In the genomic region with DNA sequence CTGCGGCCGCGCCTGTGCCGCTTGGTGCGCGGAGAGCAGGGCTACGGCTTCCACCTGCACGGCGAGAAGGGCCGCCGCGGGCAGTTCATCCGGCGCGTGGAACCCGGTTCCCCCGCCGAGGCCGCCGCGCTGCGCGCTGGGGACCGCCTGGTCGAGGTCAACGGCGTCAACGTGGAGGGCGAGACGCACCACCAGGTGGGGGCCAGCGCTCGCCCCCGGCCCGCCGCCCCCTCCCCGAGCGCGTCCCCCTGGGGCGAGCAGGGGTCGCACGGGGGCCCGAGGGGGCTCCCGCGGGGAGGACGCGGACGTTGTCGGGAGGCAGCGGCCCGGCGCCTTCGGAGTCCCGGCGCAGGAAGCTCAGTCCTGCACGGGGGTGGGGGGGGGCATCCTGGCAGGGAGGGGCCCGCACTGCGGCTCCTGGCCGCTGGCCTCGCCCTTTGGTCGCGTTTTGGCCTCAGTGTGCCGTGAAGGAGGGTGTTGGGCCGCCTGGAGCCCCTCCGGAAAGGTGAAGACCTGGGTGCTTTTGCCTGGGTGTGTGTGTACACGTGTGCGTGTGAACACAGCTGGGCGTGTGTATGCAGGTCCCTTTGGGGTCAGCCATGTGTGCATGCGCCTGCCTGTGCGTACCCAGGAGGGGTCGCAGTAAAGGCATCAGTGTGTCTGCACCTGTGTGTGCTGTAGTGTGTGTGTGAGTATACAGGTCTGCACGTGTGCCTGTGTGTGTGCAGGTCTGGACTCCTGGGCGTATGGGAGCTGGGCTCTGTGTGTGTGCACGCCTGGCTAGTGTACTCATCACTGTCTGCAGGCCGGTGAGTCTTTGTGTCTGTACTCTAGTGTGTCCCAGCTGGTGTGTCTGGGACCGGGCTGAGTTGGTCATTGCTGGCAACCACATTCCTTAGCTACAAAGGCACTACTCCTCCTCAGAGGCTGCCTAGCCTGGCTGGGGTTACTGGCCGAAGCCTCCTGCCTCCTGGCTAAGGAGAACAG, we compare ENCODE assay signal across 1 cellular context.
TF ChIP-seq lines count a peak whose summit lies in the region.

No MANE protein-coding gene starts in this region.

TF ChIP-seq in K562, 482 proteins besides CTCF, POLR2A, EP300 and RAD21 (continued from another document):
- TF ChIP-seq SIN3A (IDR thresholded peaks at IDR 0.05; ENCODE audit: borderline replicate concordance in 2 of 2, control insufficient read depth in 1 of 2, low read depth in 2 of 2, low read length in 2 of 2), result peak; percentile 6 to 37; a peak in 1 of 4 replicates
- no peak for TF ChIP-seq NFATC3 (IDR thresholded peaks at IDR 0.05)
- peak; percentile 33 for TF ChIP-seq ZFX (CRISPR knock-in tag; IDR thresholded peaks at IDR 0.05)
- TF ChIP-seq NR2F6 (CRISPR knock-in tag; IDR thresholded peaks at IDR 0.05), result no peak
- no peak for TF ChIP-seq ZC3H4 (CRISPR knock-in tag; IDR thresholded peaks at IDR 0.05; ENCODE audit: borderline replicate concordance)
- no peak for TF ChIP-seq SLC30A9 (CRISPR knock-in tag; IDR thresholded peaks at IDR 0.05)
- TF ChIP-seq, protein P1, sequence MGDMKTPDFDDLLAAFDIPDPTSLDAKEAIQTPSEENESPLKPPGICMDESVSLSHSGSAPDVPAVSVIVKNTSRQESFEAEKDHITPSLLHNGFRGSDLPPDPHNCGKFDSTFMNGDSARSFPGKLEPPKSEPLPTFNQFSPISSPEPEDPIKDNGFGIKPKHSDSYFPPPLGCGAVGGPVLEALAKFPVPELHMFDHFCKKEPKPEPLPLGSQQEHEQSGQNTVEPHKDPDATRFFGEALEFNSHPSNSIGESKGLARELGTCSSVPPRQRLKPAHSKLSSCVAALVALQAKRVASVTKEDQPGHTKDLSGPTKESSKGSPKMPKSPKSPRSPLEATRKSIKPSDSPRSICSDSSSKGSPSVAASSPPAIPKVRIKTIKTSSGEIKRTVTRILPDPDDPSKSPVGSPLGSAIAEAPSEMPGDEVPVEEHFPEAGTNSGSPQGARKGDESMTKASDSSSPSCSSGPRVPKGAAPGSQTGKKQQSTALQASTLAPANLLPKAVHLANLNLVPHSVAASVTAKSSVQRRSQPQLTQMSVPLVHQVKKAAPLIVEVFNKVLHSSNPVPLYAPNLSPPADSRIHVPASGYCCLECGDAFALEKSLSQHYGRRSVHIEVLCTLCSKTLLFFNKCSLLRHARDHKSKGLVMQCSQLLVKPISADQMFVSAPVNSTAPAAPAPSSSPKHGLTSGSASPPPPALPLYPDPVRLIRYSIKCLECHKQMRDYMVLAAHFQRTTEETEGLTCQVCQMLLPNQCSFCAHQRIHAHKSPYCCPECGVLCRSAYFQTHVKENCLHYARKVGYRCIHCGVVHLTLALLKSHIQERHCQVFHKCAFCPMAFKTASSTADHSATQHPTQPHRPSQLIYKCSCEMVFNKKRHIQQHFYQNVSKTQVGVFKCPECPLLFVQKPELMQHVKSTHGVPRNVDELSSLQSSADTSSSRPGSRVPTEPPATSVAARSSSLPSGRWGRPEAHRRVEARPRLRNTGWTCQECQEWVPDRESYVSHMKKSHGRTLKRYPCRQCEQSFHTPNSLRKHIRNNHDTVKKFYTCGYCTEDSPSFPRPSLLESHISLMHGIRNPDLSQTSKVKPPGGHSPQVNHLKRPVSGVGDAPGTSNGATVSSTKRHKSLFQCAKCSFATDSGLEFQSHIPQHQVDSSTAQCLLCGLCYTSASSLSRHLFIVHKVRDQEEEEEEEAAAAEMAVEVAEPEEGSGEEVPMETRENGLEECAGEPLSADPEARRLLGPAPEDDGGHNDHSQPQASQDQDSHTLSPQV (IDR thresholded peaks at IDR 0.05), result no peak
- TF ChIP-seq, protein P2, sequence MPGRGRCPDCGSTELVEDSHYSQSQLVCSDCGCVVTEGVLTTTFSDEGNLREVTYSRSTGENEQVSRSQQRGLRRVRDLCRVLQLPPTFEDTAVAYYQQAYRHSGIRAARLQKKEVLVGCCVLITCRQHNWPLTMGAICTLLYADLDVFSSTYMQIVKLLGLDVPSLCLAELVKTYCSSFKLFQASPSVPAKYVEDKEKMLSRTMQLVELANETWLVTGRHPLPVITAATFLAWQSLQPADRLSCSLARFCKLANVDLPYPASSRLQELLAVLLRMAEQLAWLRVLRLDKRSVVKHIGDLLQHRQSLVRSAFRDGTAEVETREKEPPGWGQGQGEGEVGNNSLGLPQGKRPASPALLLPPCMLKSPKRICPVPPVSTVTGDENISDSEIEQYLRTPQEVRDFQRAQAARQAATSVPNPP (IDR thresholded peaks at IDR 0.05; ENCODE audit: borderline replicate concordance, insufficient read depth, insufficient read length), result no peak
- peak; percentile 51 for TF ChIP-seq CXXC5 (CRISPR knock-in tag; IDR thresholded peaks at IDR 0.05)
- TF ChIP-seq TCF7 (IDR thresholded peaks at IDR 0.05; ENCODE audit: borderline replicate concordance), result no peak
- 0 out of 2 replicates have a peak, but pooled peaks have one; percentile 36 for TF ChIP-seq MYNN (IDR thresholded peaks at IDR 0.05)
- TF ChIP-seq MYNN (CRISPR knock-in tag; IDR thresholded peaks at IDR 0.05), result no peak
- TF ChIP-seq EHMT2 (IDR thresholded peaks at IDR 0.05), result no peak
- peak; percentile 32 for TF ChIP-seq SAP30 (IDR thresholded peaks at IDR 0.05; ENCODE audit: borderline replicate concordance, insufficient read depth, low read depth, low read length, poor library complexity, severe bottlenecking)
- TF ChIP-seq ARNT (IDR thresholded peaks at IDR 0.05), result no peak
- TF ChIP-seq ZKSCAN3 (CRISPR knock-in tag; IDR thresholded peaks at IDR 0.05), result no peak
- no peak for TF ChIP-seq NR4A1 (CRISPR knock-in tag; IDR thresholded peaks at IDR 0.05)
- no peak for TF ChIP-seq NR4A1 (tag; IDR thresholded peaks at IDR 0.05)
- TF ChIP-seq, protein P3, sequence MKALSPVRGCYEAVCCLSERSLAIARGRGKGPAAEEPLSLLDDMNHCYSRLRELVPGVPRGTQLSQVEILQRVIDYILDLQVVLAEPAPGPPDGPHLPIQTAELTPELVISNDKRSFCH (CRISPR knock-in tag; IDR thresholded peaks at IDR 0.05), result no peak
- TF ChIP-seq, protein P3 (tag; IDR thresholded peaks at IDR 0.05), result no peak
- TF ChIP-seq ZNF347 (CRISPR knock-in tag; IDR thresholded peaks at IDR 0.05; ENCODE audit: low read depth), result no peak
- no peak for TF ChIP-seq NCOA2 (IDR thresholded peaks at IDR 0.05; ENCODE audit: partially characterized antibody in 2 of 2)
- TF ChIP-seq, protein P4, sequence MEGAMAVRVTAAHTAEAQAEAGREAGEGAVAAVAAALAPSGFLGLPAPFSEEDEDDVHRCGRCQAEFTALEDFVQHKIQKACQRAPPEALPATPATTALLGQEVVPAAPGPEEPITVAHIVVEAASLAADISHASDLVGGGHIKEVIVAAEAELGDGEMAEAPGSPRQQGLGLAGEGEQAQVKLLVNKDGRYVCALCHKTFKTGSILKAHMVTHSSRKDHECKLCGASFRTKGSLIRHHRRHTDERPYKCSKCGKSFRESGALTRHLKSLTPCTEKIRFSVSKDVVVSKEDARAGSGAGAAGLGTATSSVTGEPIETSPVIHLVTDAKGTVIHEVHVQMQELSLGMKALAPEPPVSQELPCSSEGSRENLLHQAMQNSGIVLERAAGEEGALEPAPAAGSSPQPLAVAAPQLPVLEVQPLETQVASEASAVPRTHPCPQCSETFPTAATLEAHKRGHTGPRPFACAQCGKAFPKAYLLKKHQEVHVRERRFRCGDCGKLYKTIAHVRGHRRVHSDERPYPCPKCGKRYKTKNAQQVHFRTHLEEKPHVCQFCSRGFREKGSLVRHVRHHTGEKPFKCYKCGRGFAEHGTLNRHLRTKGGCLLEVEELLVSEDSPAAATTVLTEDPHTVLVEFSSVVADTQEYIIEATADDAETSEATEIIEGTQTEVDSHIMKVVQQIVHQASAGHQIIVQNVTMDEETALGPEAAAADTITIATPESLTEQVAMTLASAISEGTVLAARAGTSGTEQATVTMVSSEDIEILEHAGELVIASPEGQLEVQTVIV (CRISPR knock-in tag; IDR thresholded peaks at IDR 0.05; ENCODE audit: borderline replicate concordance), result no peak
- no peak for TF ChIP-seq TFAM (CRISPR knock-in tag; conservative IDR thresholded peaks at IDR 0.05)
- TF ChIP-seq MEF2A (IDR thresholded peaks at IDR 0.05; ENCODE audit: control insufficient read depth, low read depth, low read length), result no peak
- no peak for TF ChIP-seq JUND (IDR thresholded peaks at IDR 0.05; ENCODE audit: borderline replicate concordance, low read depth, low read length)
- TF ChIP-seq JUND (tag; IDR thresholded peaks at IDR 0.05; ENCODE audit: borderline replicate concordance, low read depth, low read length), result no peak
- TF ChIP-seq, protein P5, sequence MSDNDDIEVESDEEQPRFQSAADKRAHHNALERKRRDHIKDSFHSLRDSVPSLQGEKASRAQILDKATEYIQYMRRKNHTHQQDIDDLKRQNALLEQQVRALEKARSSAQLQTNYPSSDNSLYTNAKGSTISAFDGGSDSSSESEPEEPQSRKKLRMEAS (CRISPR knock-in tag; IDR thresholded peaks at IDR 0.05), result peak; percentile 77
- TF ChIP-seq, protein P6, sequence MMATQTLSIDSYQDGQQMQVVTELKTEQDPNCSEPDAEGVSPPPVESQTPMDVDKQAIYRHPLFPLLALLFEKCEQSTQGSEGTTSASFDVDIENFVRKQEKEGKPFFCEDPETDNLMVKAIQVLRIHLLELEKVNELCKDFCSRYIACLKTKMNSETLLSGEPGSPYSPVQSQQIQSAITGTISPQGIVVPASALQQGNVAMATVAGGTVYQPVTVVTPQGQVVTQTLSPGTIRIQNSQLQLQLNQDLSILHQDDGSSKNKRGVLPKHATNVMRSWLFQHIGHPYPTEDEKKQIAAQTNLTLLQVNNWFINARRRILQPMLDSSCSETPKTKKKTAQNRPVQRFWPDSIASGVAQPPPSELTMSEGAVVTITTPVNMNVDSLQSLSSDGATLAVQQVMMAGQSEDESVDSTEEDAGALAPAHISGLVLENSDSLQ (IDR thresholded peaks at IDR 0.05), result no peak
- TF ChIP-seq FOXK2 (conservative IDR thresholded peaks at IDR 0.05 in 1 of 2, IDR thresholded peaks at IDR 0.05 in 1 of 2; ENCODE audit: low read depth in 2 of 2), result peak in 1 of 2 experiments; percentile 51; a peak in 2 of 4 replicates
